ENCODE assay signal across 22 cellular contexts in genomic region chr1:197907846-197908616, GRCh38. TPM values are rescaled to one million over a fixed set of nuclear protein-coding genes. Genes with fewer than 3 reads are reported as not detected.
"Had no signal": no experiment of that assay in that cellular context is flagged by ENCODE, and none has a peak within 500 bp of the region (broad histone marks: within the 10 kb centered on the region; RNA-seq: fewer than 3 reads in every experiment).

No MANE protein-coding gene starts in this region.

- H3K27ac ChIP-seq: right atrium auricular region, tibial nerve, vagina had no signal

- H3K9me3 Mint-ChIP-seq: stimulated activated naive B cell treated with anti-CD40 and anti-IgM and Interleukin-4, amounts not matched to agents 10 μg/mL and 1 μg/mL and 100 μg/mL, for 72 hours had no signal

- ATAC-seq: esophagus mucosa; left ventricle myocardium superior; stimulated activated naive B cell treated with anti-CD40 and anti-IgM and Interleukin-4, amounts not matched to agents 10 μg/mL and 1 μg/mL and 100 μg/mL, for 72 hours had no signal

- DNase-seq: activated CD4-positive, alpha-beta T cell treated with anti-CD3 and anti-CD28 coated beads, Interleukin-2, amount 50 U/mL, for 48 hours; activated CD4-positive, CD25-positive, alpha-beta regulatory T cell treated with anti-CD3 and anti-CD28 coated beads, Interleukin-2, amount 50 U/mL, for 72 hours; activated gamma-delta T cell treated with Interleukin-2 at 50 U/mL for 16 hours; activated T-cell treated with anti-CD3 and anti-CD28 coated beads, Interleukin-2, amount 50 U/mL, for 48 hours; caudate nucleus; kidney glomerular epithelial cell; left ventricle myocardium superior; mesenchymal stem cell; naive thymus-derived CD8-positive, alpha-beta T cell; stimulated activated CD4-positive, alpha-beta T cell treated with anti-CD3 and anti-CD28 coated beads, Interleukin-2, amount 100 ng/mL, for 48 hours; stimulated activated naive B cell treated with anti-CD40 and anti-IgM and Interleukin-4, amounts not matched to agents 10 μg/mL and 1 μg/mL and 100 μg/mL, for 72 hours; substantia nigra; SW 1271; T-helper 9 cell had no signal

- FAIRE-seq: colon, endometrium had no signal

- H3K27ac Mint-ChIP-seq: stimulated activated naive B cell treated with anti-CD40 and anti-IgM and Interleukin-4, amounts not matched to agents 10 μg/mL and 1 μg/mL and 100 μg/mL, for 72 hours had no signal

- H3K9me3 ChIP-seq: right atrium auricular region, tibial nerve, vagina had no signal

- H3K4me3 ChIP-seq: right atrium auricular region, tibial nerve, vagina had no signal

- H3K36me3 ChIP-seq: right atrium auricular region, tibial nerve, vagina had no signal

RNA-seq across cellular contexts. Expression of gene C1orf53, which starts 5.6 kb away (rescaled TPM):
- total RNA-seq: naive thymus-derived CD8-positive, alpha-beta T cell; skeletal muscle tissue; tibial nerve had no signal

RNA-seq across cellular contexts. Expression of gene LHX9, which starts 9.1 kb away (rescaled TPM):
- total RNA-seq: esophagus mucosa; glomerular endothelial cell; naive thymus-derived CD8-positive, alpha-beta T cell; vagina had no signal
- polyA plus RNA-seq: naive thymus-derived CD8-positive, alpha-beta T cell had no signal
